ENCODE assay signal across 11 cellular contexts in the genomic region with DNA sequence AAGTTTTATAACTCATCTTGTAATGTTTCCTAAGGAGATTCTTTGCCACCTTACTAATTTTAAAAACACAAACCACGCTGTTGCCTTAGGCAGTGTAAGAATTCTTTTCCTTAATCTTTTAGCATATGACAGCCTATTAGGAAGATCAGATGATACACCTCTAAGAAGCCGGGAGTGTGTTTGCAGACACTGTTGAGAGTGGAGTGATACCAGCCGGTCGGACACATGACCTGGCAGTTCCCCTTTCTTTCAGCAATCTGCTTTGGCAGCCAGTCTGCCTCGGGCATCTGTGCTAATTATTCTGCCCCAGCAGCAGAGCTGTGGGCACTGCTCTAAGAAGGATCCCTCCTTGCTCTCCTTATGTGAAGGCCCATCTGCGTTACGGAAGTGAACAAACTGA. TPM values are rescaled to one million over a fixed set of nuclear protein-coding genes. Genes with fewer than 3 reads are reported as not detected.
DNase-seq lines count a peak whose midpoint lies in the region; ATAC-seq and TF ChIP-seq lines count a peak whose summit lies in the region.
"Had no signal": no experiment of that assay in that cellular context is flagged by ENCODE, and none has a peak within 500 bp of the region (broad histone marks: within the 10 kb centered on the region; RNA-seq: fewer than 3 reads in every experiment).

No MANE protein-coding gene starts in this region.

- no peak overlapping the region for H3K9ac ChIP-seq in PC-3 (ENCODE audit: low read length)

- H3K4me3 ChIP-seq in LNCaP clone FGC (ENCODE audit: low read depth, low read length) (no peak overlapping the region), PC-3 (ENCODE audit: low read length) (no peak overlapping the region), psoas muscle (no peak overlapping the region)

- no peak overlapping the region for H3K4me2 ChIP-seq in PC-3 (ENCODE audit: low read length)

- H3K9me2 ChIP-seq in PC-3 (replicated peaks; ENCODE audit: low read length), result no peaks in the 10 kb centered on the region

- no peaks in the 10 kb centered on the region for H3K79me2 ChIP-seq in PC-3 (ENCODE audit: low read length)

- H3K9me3 ChIP-seq in PC-3 (ENCODE audit: low read length) (no peaks in the 10 kb centered on the region), psoas muscle (no peaks in the 10 kb centered on the region)

- intact Hi-C loops in PC-3 (cut with micrococcal nuclease), result no loop called here
- intact Hi-C loops in psoas muscle (cut with DNase I), result no loop called here

- H3F3A ChIP-seq in PC-3 (ENCODE audit: low read length, unreplicated experiment), result no peaks in the 10 kb centered on the region

- TF ChIP-seq POLR2A in erythroblast (IDR thresholded peaks at IDR 0.05; ENCODE audit: low read length), result no peak

- H4K20me1 ChIP-seq in PC-3 (ENCODE audit: low read length), result no peaks in the 10 kb centered on the region

- no peak overlapping the region for H3K27ac ChIP-seq in PC-3 (ENCODE audit: low read length)
- H3K27ac ChIP-seq in psoas muscle, result no peak overlapping the region

- H3K4me1 ChIP-seq in PC-3 (ENCODE audit: insufficient read depth, low read length), result no peaks in the 10 kb centered on the region
- H3K4me1 ChIP-seq in psoas muscle, result peaks cover 2% of the 10 kb centered on the region

- POLR2A ChIA-PET in PC-3 (lab: Charles Lee; ENCODE audit: unreplicated experiment), result no interaction called here

- CTCF ChIA-PET in PC-3 (lab: Charles Lee), result no interaction called here

- ATAC-seq in PC-3 (no peak), psoas muscle (peak; percentile 59 to 97 (median 88)), HG02588 (IDR thresholded peaks at IDR 0.05; ENCODE audit: unreplicated experiment) (no peak)
- ATAC-seq: esophagus mucosa, T-cell had no signal

- peak; percentile 76 for DNase-seq in LNCaP clone FGC (ENCODE audit: low read depth)
- DNase-seq in PC-3, result peak; percentile 17
- DNase-seq in fibroblast of gingiva (ENCODE audit: low read depth), result peak; percentile 49
- peak; percentile 18 to 63 for DNase-seq in psoas muscle
- no peak for DNase-seq in erythroblast (lab: John Stamatoyannopoulos, UW)
- DNase-seq in HT-29 (ENCODE audit: low spot score), result no peak
- DNase-seq in stimulated activated CD8-positive, alpha-beta memory T cell treated with anti-CD3 and anti-CD28 coated beads, Interleukin-4, amount 100 ng/mL, for 48 hours, result no peak
- DNase-seq: activated naive CD4-positive, alpha-beta T cell treated with Interleukin-2 at 50 U/mL for 16 hours; T-cell had no signal

- no TSS peak for BruUV-seq in PC-3 (replicated peaks; lab: Mats Ljungman, UMichigan)

- TF ChIP-seq CTCF in LNCaP clone FGC (IDR thresholded peaks at IDR 0.05; ENCODE audit: control insufficient read depth, extremely low read depth, insufficient read depth), result no peak
- TF ChIP-seq CTCF in PC-3 (conservative IDR thresholded peaks at IDR 0.05; ENCODE audit: low read depth, low read length), result no peak
- TF ChIP-seq CTCF in psoas muscle (IDR thresholded peaks at IDR 0.05), result no peak

- WGBS in psoas muscle, 3 donors, result 27 to 36% (median 35%) methylated on average over 7 of the region's 7 CpGs

- H3K27me3 ChIP-seq in PC-3 (ENCODE audit: low read length) (no peaks in the 10 kb centered on the region), psoas muscle (ENCODE audit: insufficient read depth in 3 of 3, low read length in 2 of 3) (no peaks in the 10 kb centered on the region)

- no peaks in the 10 kb centered on the region for H3K36me3 ChIP-seq in PC-3 (ENCODE audit: low read depth, low read length)
- H3K36me3 ChIP-seq in psoas muscle (ENCODE audit: insufficient read depth in 1 of 2, low read depth in 1 of 2), result no peaks in the 10 kb centered on the region

- no peak overlapping the region for H2AFZ ChIP-seq in PC-3 (ENCODE audit: low read length)

RNA-seq across cellular contexts. Expression of gene PLCB4, which starts 50.9 kb away (rescaled TPM):
- total RNA-seq in PC-3 (2014; rRNA removed) (16.9 and 25.4 TPM in 2 replicates), psoas muscle (1 to 10 TPM; 2.1 to 6.7 (median 2.2) TPM)
- 1 to 10 TPM in 2 of 3 donors, under 1 TPM in 1; 0.90 to 1.6 (median 1.4) TPM for polyA plus RNA-seq in psoas muscle
- total RNA-seq in HT-29 (2014; rRNA removed; shearing (Covaris generic)), result 0.21 and 0.46 TPM in 2 replicates

Comparison
In these comparisons a context has a peak if more than half of its experiments do, and no peak if none do; other contexts are left out.
1. DNase-seq: peak in LNCaP clone FGC (single experiment), PC-3 (single experiment), fibroblast of gingiva (single experiment) and psoas muscle (2 of 2); none in erythroblast (0 of 2), HT-29 (single experiment) and stimulated activated CD8-positive, alpha-beta memory T cell treated with anti-CD3 and anti-CD28 coated beads, Interleukin-4, amount 100 ng/mL, for 48 hours (single experiment).
2. ATAC-seq: peak in psoas muscle (4 of 4); none in PC-3 (single experiment) and HG02588 (single experiment).